Comparison of ENCODE assay signal across 25 cellular contexts in the genomic region with DNA sequence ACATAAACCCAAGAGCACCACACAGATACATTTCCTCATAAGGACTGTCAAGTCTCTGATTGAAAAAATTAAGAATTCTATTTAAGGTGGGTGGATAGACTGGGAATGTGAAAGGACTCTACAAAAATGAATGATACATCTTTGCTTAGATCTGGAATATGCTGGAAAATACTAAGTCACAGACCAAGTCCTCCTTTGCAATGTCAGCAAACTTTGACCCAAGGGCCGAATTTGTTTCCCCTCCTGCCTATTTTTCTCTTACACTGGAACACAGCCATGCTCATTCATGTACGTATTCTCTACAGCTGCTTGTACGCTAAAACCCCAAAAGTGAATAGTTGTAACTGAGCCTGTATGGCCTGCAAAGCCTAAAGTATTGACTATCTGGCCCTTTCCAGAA.
"Had no signal": no experiment of that assay in that cellular context is flagged by ENCODE, and none has a peak within 500 bp of the region (broad histone marks: within the 10 kb centered on the region; RNA-seq: fewer than 3 reads in every experiment).

No MANE protein-coding gene starts in this region.

- H2AFZ ChIP-seq: hepatocyte, parathyroid adenoma had no signal

- ATAC-seq: sciatic nerve; stimulated activated effector memory CD8-positive, alpha-beta T cell treated with anti-CD3 and anti-CD28 coated beads, Interleukin-12 subunit alpha, Interleukin-12 subunit beta, amount 100 ng/mL, for 72 hours had no signal

- H3K27me3 Mint-ChIP-seq: stimulated activated naive CD8-positive, alpha-beta T cell treated with anti-CD3 and anti-CD28 coated beads, Interleukin-15, Interleukin-2, amounts not matched to agents 100 ng/mL and 50 ng/mL, for 24 hours had no signal

- H3K36me3 Mint-ChIP-seq: stimulated activated effector memory CD8-positive, alpha-beta T cell treated with anti-CD3 and anti-CD28 coated beads, Interleukin-12 subunit alpha, Interleukin-12 subunit beta, amount 100 ng/mL, for 72 hours had no signal

- H3K9me3 Mint-ChIP-seq: stimulated activated effector memory CD8-positive, alpha-beta T cell treated with anti-CD3 and anti-CD28 coated beads, Interleukin-12 subunit alpha, Interleukin-12 subunit beta, amount 100 ng/mL, for 72 hours had no signal

- H3K4me2 ChIP-seq: hepatocyte had no signal

- H3K27me3 ChIP-seq: hepatocyte, neutrophil, right atrium auricular region, suprapubic skin, tibial artery, uterus had no signal

- DNase-seq: islet precursor cell; left ventricle myocardium inferior; mesendoderm; naive B cell; occipital lobe; stimulated activated CD4-positive, alpha-beta T cell treated with anti-CD3 and anti-CD28 coated beads, Interleukin-12 subunit alpha, Interleukin-12 subunit beta, amount 100 ng/mL, for 4 hours; stimulated activated CD4-positive, alpha-beta T cell treated with anti-CD3 and anti-CD28 coated beads, Interleukin-15, amount 100 ng/mL, for 24 hours; stimulated activated CD4-positive, alpha-beta T cell treated with anti-CD3 and anti-CD28 coated beads, Interleukin-4, amount 100 ng/mL, for 24 hours; stimulated activated naive CD4-positive, alpha-beta T cell; tibial artery; uterus had no signal

- H3K4me1 ChIP-seq: parathyroid adenoma, uterus had no signal

- H3K9me3 ChIP-seq: neutrophil, suprapubic skin, thoracic aorta, uterus had no signal

- H3K36me3 ChIP-seq: left ventricle myocardium inferior, neutrophil, right atrium auricular region, suprapubic skin, thoracic aorta, tibial artery, uterus had no signal

- H3K4me3 Mint-ChIP-seq: mesothelial cell of epicardium; naive B cell; nephron; neural crest cell; stimulated activated effector memory CD8-positive, alpha-beta T cell treated with anti-CD3 and anti-CD28 coated beads, Interleukin-12 subunit alpha, Interleukin-12 subunit beta, amount 100 ng/mL, for 72 hours; stimulated activated naive CD8-positive, alpha-beta T cell treated with anti-CD3 and anti-CD28 coated beads, Interleukin-15, Interleukin-2, amounts not matched to agents 100 ng/mL and 50 ng/mL, for 24 hours had no signal

- H3K27ac Mint-ChIP-seq: mesothelial cell of epicardium; nephron; stimulated activated effector memory CD8-positive, alpha-beta T cell treated with anti-CD3 and anti-CD28 coated beads, Interleukin-12 subunit alpha, Interleukin-12 subunit beta, amount 100 ng/mL, for 72 hours; stimulated activated naive CD8-positive, alpha-beta T cell treated with anti-CD3 and anti-CD28 coated beads, Interleukin-15, Interleukin-2, amounts not matched to agents 100 ng/mL and 50 ng/mL, for 24 hours had no signal

- H3K79me2 ChIP-seq: hepatocyte, parathyroid adenoma had no signal

- H3K27ac ChIP-seq: hepatocyte, left ventricle myocardium inferior, neutrophil, parathyroid adenoma, right atrium auricular region, skin epidermis, suprapubic skin, thoracic aorta, tibial artery, uterus had no signal

- H3K4me3 ChIP-seq: hepatocyte, left ventricle myocardium inferior, lung, right atrium auricular region, skin epidermis, suprapubic skin, thoracic aorta, tibial artery, uterus had no signal

- H3K9ac ChIP-seq: parathyroid adenoma had no signal
